In the genomic region with DNA sequence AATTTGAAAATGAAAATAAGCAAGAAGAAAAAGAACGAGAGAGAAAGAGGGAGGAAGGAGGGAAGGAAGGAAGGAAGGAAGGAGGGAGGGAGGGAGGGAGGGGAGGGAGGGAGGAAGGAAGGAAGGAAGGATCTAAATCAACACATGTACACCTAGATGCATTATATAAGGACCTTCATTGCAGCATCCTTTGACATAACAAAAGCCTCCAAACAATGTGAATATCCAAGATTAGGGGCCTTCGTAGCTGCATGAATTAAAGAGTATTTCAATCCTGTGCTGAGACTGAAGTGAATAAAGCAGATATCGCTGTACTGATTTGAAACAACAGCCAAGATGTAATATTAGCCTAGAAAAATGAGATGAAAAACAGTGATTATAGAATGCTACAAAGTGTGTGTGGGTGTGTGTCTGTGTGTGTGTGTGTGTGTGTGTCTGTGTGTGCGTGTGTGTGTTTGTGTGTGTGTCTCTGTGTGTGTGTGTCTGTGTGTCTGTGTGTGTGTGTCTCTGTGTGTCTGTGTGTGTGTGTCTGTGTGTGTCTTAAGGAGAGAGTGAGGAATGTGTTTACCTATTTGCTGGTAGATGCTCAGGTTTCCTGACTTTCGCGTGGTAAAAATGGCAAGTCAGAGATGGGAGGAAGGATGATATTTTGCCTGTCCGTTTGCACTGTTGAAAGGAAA, we compare ENCODE assay signal across 1 cellular context.
TF ChIP-seq lines count a peak whose summit lies in the region.

No MANE protein-coding gene starts in this region.

TF ChIP-seq in K562, 482 proteins besides CTCF, POLR2A, EP300 and RAD21 (continued from another document):
- TF ChIP-seq, protein P1, sequence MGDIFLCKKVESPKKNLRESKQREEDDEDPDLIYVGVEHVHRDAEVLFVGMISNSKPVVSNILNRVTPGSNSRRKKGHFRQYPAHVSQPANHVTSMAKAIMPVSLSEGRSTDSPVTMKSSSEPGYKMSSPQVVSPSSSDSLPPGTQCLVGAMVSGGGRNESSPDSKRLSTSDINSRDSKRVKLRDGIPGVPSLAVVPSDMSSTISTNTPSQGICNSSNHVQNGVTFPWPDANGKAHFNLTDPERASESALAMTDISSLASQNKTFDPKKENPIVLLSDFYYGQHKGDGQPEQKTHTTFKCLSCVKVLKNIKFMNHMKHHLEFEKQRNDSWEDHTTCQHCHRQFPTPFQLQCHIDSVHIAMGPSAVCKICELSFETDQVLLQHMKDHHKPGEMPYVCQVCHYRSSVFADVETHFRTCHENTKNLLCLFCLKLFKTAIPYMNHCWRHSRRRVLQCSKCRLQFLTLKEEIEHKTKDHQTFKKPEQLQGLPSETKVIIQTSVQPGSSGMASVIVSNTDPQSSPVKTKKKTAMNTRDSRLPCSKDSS (IDR thresholded peaks at IDR 0.05; ENCODE audit: low read depth, partially characterized antibody), result no peak
- TF ChIP-seq PTTG1 (tag; IDR thresholded peaks at IDR 0.05; ENCODE audit: low read depth) (no peak), SMAD2 (IDR thresholded peaks at IDR 0.05; ENCODE audit: low read depth, low read length) (no peak), NRF1 (conservative IDR thresholded peaks at IDR 0.05 in 1 of 2, IDR thresholded peaks at IDR 0.05 in 1 of 2) (no peak), HDAC1 (IDR thresholded peaks at IDR 0.05) (peak in 1 of 2 experiments; percentile 49; a peak in 1 of 4 replicates), THRAP3 (IDR thresholded peaks at IDR 0.05; ENCODE audit: borderline replicate concordance) (no peak), RBM25 (IDR thresholded peaks at IDR 0.05; ENCODE audit: low read depth, low read length, severe bottlenecking) (no peak), HMGN3 (IDR thresholded peaks at IDR 0.05; ENCODE audit: borderline replicate concordance, extremely low read depth, insufficient read length, low read depth, low read length) (no peak), C11orf30 (IDR thresholded peaks at IDR 0.05; ENCODE audit: low read depth) (no peak), LARP7 (IDR thresholded peaks at IDR 0.05) (peak; percentile 66; the same call in 1 of the 2 replicates), MCM3 (IDR thresholded peaks at IDR 0.05) (peak; percentile 84; the same call in 1 of the 2 replicates), ZNF140 (CRISPR knock-in tag; IDR thresholded peaks at IDR 0.05) (no peak), NFRKB (IDR thresholded peaks at IDR 0.05; ENCODE audit: low read depth) (0 out of 2 replicates have a peak, but pooled peaks have one; percentile 29), HSF4 (CRISPR knock-in tag; IDR thresholded peaks at IDR 0.05; ENCODE audit: borderline replicate concordance) (no peak), KAT8 (IDR thresholded peaks at IDR 0.05; ENCODE audit: low read depth) (no peak), STAT5B (CRISPR knock-in tag; IDR thresholded peaks at IDR 0.05) (no peak), CBX8 (IDR thresholded peaks at IDR 0.05; ENCODE audit: borderline replicate concordance, extremely low read depth, low read depth, low read length, poor library complexity, severe bottlenecking) (no peak), FOXK2 (conservative IDR thresholded peaks at IDR 0.05 in 1 of 2, IDR thresholded peaks at IDR 0.05 in 1 of 2; ENCODE audit: low read depth in 2 of 2) (0 out of 4 replicates have a peak, but pooled peaks of 1 of the 2 experiments have one; percentile 12), BDP1 (IDR thresholded peaks at IDR 0.05; ENCODE audit: insufficient read depth, insufficient read length) (no peak), YBX1 (IDR thresholded peaks at IDR 0.05) (no peak), KAT2B (IDR thresholded peaks at IDR 0.05; ENCODE audit: low read depth, low read length) (no peak), HLTF (IDR thresholded peaks at IDR 0.05) (0 out of 2 replicates have a peak, but pooled peaks have one; percentile 29), RFX5 (IDR thresholded peaks at IDR 0.05; ENCODE audit: low read depth, low read length) (no peak), ZNF551 (CRISPR knock-in tag; IDR thresholded peaks at IDR 0.05) (no peak), MCM7 (IDR thresholded peaks at IDR 0.05) (no peak), DPF2 (IDR thresholded peaks at IDR 0.05) (0 out of 2 replicates have a peak, but pooled peaks have one; percentile 16), FOXA1 (IDR thresholded peaks at IDR 0.05; ENCODE audit: borderline replicate concordance) (no peak), MED1 (CRISPR knock-in tag; IDR thresholded peaks at IDR 0.05; ENCODE audit: borderline replicate concordance) (no peak), BACH1 (tag; IDR thresholded peaks at IDR 0.05) (no peak), PCBP1 (IDR thresholded peaks at IDR 0.05; ENCODE audit: low read depth, low read length, poor library complexity, severe bottlenecking) (no peak), NFYB (IDR thresholded peaks at IDR 0.05; ENCODE audit: extremely low read depth, insufficient read length) (no peak), PHF8 (IDR thresholded peaks at IDR 0.05; ENCODE audit: borderline replicate concordance, low read length) (no peak), TSC22D4 (tag; IDR thresholded peaks at IDR 0.05) (no peak)
- TF ChIP-seq, protein P2, sequence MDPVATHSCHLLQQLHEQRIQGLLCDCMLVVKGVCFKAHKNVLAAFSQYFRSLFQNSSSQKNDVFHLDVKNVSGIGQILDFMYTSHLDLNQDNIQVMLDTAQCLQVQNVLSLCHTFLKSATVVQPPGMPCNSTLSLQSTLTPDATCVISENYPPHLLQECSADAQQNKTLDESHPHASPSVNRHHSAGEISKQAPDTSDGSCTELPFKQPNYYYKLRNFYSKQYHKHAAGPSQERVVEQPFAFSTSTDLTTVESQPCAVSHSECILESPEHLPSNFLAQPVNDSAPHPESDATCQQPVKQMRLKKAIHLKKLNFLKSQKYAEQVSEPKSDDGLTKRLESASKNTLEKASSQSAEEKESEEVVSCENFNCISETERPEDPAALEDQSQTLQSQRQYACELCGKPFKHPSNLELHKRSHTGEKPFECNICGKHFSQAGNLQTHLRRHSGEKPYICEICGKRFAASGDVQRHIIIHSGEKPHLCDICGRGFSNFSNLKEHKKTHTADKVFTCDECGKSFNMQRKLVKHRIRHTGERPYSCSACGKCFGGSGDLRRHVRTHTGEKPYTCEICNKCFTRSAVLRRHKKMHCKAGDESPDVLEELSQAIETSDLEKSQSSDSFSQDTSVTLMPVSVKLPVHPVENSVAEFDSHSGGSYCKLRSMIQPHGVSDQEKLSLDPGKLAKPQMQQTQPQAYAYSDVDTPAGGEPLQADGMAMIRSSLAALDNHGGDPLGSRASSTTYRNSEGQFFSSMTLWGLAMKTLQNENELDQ (CRISPR knock-in tag; IDR thresholded peaks at IDR 0.05; ENCODE audit: borderline replicate concordance), result no peak
- TF ChIP-seq, protein P3, sequence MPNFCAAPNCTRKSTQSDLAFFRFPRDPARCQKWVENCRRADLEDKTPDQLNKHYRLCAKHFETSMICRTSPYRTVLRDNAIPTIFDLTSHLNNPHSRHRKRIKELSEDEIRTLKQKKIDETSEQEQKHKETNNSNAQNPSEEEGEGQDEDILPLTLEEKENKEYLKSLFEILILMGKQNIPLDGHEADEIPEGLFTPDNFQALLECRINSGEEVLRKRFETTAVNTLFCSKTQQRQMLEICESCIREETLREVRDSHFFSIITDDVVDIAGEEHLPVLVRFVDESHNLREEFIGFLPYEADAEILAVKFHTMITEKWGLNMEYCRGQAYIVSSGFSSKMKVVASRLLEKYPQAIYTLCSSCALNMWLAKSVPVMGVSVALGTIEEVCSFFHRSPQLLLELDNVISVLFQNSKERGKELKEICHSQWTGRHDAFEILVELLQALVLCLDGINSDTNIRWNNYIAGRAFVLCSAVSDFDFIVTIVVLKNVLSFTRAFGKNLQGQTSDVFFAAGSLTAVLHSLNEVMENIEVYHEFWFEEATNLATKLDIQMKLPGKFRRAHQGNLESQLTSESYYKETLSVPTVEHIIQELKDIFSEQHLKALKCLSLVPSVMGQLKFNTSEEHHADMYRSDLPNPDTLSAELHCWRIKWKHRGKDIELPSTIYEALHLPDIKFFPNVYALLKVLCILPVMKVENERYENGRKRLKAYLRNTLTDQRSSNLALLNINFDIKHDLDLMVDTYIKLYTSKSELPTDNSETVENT (CRISPR knock-in tag; IDR thresholded peaks at IDR 0.05), result no peak
- TF ChIP-seq, protein P4, sequence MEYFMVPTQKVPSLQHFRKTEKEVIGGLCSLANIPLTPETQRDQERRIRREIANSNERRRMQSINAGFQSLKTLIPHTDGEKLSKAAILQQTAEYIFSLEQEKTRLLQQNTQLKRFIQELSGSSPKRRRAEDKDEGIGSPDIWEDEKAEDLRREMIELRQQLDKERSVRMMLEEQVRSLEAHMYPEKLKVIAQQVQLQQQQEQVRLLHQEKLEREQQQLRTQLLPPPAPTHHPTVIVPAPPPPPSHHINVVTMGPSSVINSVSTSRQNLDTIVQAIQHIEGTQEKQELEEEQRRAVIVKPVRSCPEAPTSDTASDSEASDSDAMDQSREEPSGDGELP (CRISPR knock-in tag; IDR thresholded peaks at IDR 0.05; ENCODE audit: borderline replicate concordance), result no peak
- TF ChIP-seq, protein P5, sequence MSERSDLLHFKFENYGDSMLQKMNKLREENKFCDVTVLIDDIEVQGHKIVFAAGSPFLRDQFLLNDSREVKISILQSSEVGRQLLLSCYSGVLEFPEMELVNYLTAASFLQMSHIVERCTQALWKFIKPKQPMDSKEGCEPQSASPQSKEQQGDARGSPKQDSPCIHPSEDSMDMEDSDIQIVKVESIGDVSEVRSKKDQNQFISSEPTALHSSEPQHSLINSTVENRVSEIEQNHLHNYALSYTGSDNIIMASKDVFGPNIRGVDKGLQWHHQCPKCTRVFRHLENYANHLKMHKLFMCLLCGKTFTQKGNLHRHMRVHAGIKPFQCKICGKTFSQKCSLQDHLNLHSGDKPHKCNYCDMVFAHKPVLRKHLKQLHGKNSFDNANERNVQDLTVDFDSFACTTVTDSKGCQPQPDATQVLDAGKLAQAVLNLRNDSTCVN (CRISPR knock-in tag; IDR thresholded peaks at IDR 0.05), result 0 out of 2 replicates have a peak, but pooled peaks have one; percentile 10
- TF ChIP-seq, protein P6, sequence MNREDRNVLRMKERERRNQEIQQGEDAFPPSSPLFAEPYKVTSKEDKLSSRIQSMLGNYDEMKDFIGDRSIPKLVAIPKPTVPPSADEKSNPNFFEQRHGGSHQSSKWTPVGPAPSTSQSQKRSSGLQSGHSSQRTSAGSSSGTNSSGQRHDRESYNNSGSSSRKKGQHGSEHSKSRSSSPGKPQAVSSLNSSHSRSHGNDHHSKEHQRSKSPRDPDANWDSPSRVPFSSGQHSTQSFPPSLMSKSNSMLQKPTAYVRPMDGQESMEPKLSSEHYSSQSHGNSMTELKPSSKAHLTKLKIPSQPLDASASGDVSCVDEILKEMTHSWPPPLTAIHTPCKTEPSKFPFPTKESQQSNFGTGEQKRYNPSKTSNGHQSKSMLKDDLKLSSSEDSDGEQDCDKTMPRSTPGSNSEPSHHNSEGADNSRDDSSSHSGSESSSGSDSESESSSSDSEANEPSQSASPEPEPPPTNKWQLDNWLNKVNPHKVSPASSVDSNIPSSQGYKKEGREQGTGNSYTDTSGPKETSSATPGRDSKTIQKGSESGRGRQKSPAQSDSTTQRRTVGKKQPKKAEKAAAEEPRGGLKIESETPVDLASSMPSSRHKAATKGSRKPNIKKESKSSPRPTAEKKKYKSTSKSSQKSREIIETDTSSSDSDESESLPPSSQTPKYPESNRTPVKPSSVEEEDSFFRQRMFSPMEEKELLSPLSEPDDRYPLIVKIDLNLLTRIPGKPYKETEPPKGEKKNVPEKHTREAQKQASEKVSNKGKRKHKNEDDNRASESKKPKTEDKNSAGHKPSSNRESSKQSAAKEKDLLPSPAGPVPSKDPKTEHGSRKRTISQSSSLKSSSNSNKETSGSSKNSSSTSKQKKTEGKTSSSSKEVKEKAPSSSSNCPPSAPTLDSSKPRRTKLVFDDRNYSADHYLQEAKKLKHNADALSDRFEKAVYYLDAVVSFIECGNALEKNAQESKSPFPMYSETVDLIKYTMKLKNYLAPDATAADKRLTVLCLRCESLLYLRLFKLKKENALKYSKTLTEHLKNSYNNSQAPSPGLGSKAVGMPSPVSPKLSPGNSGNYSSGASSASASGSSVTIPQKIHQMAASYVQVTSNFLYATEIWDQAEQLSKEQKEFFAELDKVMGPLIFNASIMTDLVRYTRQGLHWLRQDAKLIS (CRISPR knock-in tag; IDR thresholded peaks at IDR 0.05), result no peak
- TF ChIP-seq, protein P7, sequence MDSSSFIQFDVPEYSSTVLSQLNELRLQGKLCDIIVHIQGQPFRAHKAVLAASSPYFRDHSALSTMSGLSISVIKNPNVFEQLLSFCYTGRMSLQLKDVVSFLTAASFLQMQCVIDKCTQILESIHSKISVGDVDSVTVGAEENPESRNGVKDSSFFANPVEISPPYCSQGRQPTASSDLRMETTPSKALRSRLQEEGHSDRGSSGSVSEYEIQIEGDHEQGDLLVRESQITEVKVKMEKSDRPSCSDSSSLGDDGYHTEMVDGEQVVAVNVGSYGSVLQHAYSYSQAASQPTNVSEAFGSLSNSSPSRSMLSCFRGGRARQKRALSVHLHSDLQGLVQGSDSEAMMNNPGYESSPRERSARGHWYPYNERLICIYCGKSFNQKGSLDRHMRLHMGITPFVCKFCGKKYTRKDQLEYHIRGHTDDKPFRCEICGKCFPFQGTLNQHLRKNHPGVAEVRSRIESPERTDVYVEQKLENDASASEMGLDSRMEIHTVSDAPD (CRISPR knock-in tag; IDR thresholded peaks at IDR 0.05), result no peak
- TF ChIP-seq, protein P8, sequence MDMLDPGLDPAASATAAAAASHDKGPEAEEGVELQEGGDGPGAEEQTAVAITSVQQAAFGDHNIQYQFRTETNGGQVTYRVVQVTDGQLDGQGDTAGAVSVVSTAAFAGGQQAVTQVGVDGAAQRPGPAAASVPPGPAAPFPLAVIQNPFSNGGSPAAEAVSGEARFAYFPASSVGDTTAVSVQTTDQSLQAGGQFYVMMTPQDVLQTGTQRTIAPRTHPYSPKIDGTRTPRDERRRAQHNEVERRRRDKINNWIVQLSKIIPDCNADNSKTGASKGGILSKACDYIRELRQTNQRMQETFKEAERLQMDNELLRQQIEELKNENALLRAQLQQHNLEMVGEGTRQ (CRISPR knock-in tag; IDR thresholded peaks at IDR 0.05), result no peak
- TF ChIP-seq, protein P9, sequence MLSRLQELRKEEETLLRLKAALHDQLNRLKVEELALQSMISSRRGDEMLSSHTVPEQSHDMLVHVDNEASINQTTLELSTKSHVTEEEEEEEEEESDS (CRISPR knock-in tag; IDR thresholded peaks at IDR 0.05), result no peak
- TF ChIP-seq, protein P10, sequence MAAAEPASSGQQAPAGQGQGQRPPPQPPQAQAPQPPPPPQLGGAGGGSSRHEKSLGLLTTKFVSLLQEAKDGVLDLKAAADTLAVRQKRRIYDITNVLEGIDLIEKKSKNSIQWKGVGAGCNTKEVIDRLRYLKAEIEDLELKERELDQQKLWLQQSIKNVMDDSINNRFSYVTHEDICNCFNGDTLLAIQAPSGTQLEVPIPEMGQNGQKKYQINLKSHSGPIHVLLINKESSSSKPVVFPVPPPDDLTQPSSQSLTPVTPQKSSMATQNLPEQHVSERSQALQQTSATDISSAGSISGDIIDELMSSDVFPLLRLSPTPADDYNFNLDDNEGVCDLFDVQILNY (CRISPR knock-in tag; IDR thresholded peaks at IDR 0.05), result no peak
- TF ChIP-seq, protein P11, sequence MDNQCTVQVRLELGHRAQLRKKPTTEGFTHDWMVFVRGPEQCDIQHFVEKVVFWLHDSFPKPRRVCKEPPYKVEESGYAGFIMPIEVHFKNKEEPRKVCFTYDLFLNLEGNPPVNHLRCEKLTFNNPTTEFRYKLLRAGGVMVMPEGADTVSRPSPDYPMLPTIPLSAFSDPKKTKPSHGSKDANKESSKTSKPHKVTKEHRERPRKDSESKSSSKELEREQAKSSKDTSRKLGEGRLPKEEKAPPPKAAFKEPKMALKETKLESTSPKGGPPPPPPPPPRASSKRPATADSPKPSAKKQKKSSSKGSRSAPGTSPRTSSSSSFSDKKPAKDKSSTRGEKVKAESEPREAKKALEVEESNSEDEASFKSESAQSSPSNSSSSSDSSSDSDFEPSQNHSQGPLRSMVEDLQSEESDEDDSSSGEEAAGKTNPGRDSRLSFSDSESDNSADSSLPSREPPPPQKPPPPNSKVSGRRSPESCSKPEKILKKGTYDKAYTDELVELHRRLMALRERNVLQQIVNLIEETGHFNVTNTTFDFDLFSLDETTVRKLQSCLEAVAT (IDR thresholded peaks at IDR 0.05), result 0 out of 4 replicates have a peak, but pooled peaks of 1 of the 2 experiments have one; percentile 56
